ENCODE assay signal across 9 cellular contexts in the genomic region with DNA sequence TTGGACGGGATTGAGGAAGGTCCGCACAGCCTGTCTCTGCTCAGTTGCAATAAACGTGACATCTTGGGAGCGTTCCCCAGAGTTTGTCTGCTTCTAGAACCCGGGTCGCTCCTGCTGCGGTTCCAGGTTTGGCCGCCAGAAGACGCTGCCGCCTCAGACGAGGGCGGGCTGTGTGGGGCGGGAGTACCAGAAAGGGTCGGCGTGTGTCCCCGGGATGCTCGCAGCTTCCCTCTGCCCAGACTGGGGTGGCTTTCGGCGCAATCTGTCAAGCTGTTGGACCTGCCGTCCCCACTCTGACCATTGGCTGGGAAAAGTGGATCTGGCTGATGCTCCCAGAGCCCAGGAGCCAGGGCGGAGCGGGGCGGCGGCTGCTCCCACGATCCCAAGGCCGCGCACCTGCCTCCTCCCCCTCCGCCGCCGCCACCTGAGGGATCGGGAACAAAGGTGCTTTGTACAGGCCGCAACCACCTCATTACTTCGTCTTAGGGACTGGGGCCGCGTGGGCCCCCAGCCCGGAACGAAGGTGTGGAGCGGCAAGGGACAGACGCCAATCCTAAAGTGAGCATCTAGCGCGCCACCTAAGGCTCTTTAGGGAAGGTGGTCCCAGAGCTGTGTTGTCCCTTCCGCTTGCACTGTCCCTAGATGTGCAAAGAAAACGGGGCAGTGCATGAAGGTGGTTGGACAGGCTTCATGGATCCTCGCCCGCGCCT. TPM values are rescaled to one million over a fixed set of nuclear protein-coding genes. Genes with fewer than 3 reads are reported as not detected.
A peak's percentile ranks its signal among the peaks of the same experiment; 100 is the strongest.
DNase-seq lines count a peak whose midpoint lies in the region; ATAC-seq, FAIRE-seq and TF ChIP-seq lines count a peak whose summit lies in the region.
"Had no signal": no experiment of that assay in that cellular context is flagged by ENCODE, and none has a peak within 500 bp of the region (broad histone marks: within the 10 kb centered on the region; RNA-seq: fewer than 3 reads in every experiment).

No MANE protein-coding gene starts in this region.

- H3K36me3 ChIP-seq in astrocyte (ENCODE audit: insufficient read depth, low read length), result peaks cover 4% of the 10 kb centered on the region
- H3K36me3 ChIP-seq in iPS-20b (ENCODE audit: insufficient read depth, low read depth, low read length), result peaks cover 21% of the 10 kb centered on the region; the same call in 1 of the 2 replicates

- peaks cover 9% of the 10 kb centered on the region for H3K36me3 Mint-ChIP-seq in astrocyte (ENCODE audit: low read depth, unreplicated experiment)

- H3K4me1 Mint-ChIP-seq in astrocyte (ENCODE audit: low read depth, unreplicated experiment), result peaks cover 5% of the 10 kb centered on the region

- H3K27ac Mint-ChIP-seq in astrocyte (ENCODE audit: unreplicated experiment), result peak overlapping the region; percentile 81

- no peaks in the 10 kb centered on the region for H3K9me3 Mint-ChIP-seq in astrocyte (ENCODE audit: unreplicated experiment)

- peaks cover 18% of the 10 kb centered on the region for H3K79me2 ChIP-seq in astrocyte (ENCODE audit: insufficient read depth, low read length)

- FAIRE-seq in astrocyte (lab: Jason Lieb, UNC), result no peak

- no peak for TF ChIP-seq POLR2A in GM18505 (IDR thresholded peaks at IDR 0.05; ENCODE audit: borderline replicate concordance, extremely low read depth, insufficient read depth, insufficient read length)

- DNase-seq in COR-L47 (lab: John Stamatoyannopoulos, UW) (peak; percentile 55), SK-MEL-5 (ENCODE audit: low read depth, low spot score) (peak; percentile 67), astrocyte (ENCODE audit: low read depth) (no peak)
- peak; percentile 80 for DNase-seq in stimulated activated CD4-positive, alpha-beta T cell treated with anti-CD3 and anti-CD28 coated beads, Interleukin-1b, Interleukin-23, amount 100 ng/mL, for 48 hours

- peak overlapping the region; percentile 97 for H3K4me2 ChIP-seq in astrocyte (ENCODE audit: low read length)

- H3K27ac ChIP-seq in astrocyte (ENCODE audit: low read depth, low read length) (no peak overlapping the region), iPS-20b (ENCODE audit: low read length) (no peak overlapping the region)

- in situ Hi-C loops in SK-MEL-5 (cut with HindIII; ENCODE audit: low pct_unique_long_range_greater_than_20kb, low sequenced_read_pairs), result no loop called here

- H4K20me1 ChIP-seq in astrocyte (ENCODE audit: insufficient read depth, low read length), result peaks cover 45% of the 10 kb centered on the region

- H3K27me3 ChIP-seq in astrocyte (ENCODE audit: insufficient read depth, low read length), result no peaks in the 10 kb centered on the region
- peaks cover 12% of the 10 kb centered on the region; the same call in 1 of the 2 replicates for H3K27me3 ChIP-seq in iPS-20b (ENCODE audit: insufficient read depth, low read length)

- peak; percentile 48 for TF ChIP-seq CTCF in astrocyte (IDR thresholded peaks at IDR 0.05; ENCODE audit: insufficient read depth, low read depth, low read length)

- H3K4me1 ChIP-seq in astrocyte (ENCODE audit: insufficient read depth, low read length) (peaks cover 23% of the 10 kb centered on the region), iPS-20b (ENCODE audit: insufficient read depth, low read length) (peaks cover 9% of the 10 kb centered on the region; the same call in 1 of the 2 replicates)

- H3K4me3 ChIP-seq in astrocyte (ENCODE audit: insufficient read depth, low read depth, low read length) (peak overlapping the region; percentile 85), iPS-20b (ENCODE audit: low read length) (peak overlapping the region; percentile 87)

- ATAC-seq in HG02678 (IDR thresholded peaks at IDR 0.05; ENCODE audit: unreplicated experiment), result peak; percentile 30
- no peak for ATAC-seq in GM18505 (IDR thresholded peaks at IDR 0.05; ENCODE audit: unreplicated experiment)
- ATAC-seq in HG02763 (IDR thresholded peaks at IDR 0.05; ENCODE audit: unreplicated experiment), result no peak

- H3K9me3 ChIP-seq in astrocyte (ENCODE audit: insufficient read depth, low read depth, low read length) (no peaks in the 10 kb centered on the region), iPS-20b (ENCODE audit: insufficient read depth, low read depth, low read length) (no peaks in the 10 kb centered on the region)

- peak overlapping the region; percentile 84 for H2AFZ ChIP-seq in astrocyte (ENCODE audit: low read depth, low read length)

- H3K4me3 Mint-ChIP-seq in astrocyte (ENCODE audit: unreplicated experiment), result peak overlapping the region; percentile 87

- H3K9ac ChIP-seq in astrocyte (ENCODE audit: low read length) (peak overlapping the region; percentile 89), iPS-20b (ENCODE audit: low read depth, low read length) (peak overlapping the region; percentile 87; the same call in 1 of the 2 replicates)

- no peaks in the 10 kb centered on the region for H3K27me3 Mint-ChIP-seq in astrocyte (ENCODE audit: low read depth, unreplicated experiment)

RNA-seq across cellular contexts. Expression of gene EFNA4, which starts 0.7 kb away (rescaled TPM):
- total RNA-seq in SK-MEL-5 (2014; rRNA removed; shearing (Covaris generic)), result 12.7 and 13.9 TPM in 2 replicates
- polyA plus RNA-seq in SK-MEL-5 (2015; cell fraction: cytosol; rRNA removed), result 9.2 and 9.3 TPM in 2 replicates
- 5.1 and 12.7 TPM in 2 replicates for polyA plus RNA-seq in SK-MEL-5 (2015; cell fraction: nucleus; rRNA removed)
- 11.8 TPM in 2 replicates for total RNA-seq in astrocyte

RNA-seq across cellular contexts. Expression of gene ADAM15, which starts 11.7 kb away (rescaled TPM):
- 62.0 and 67.1 TPM in 2 replicates for total RNA-seq in SK-MEL-5 (2014; rRNA removed; shearing (Covaris generic))
- polyA plus RNA-seq in SK-MEL-5 (2015; cell fraction: cytosol; rRNA removed), result 190 and 220 TPM in 2 replicates
- polyA plus RNA-seq in SK-MEL-5 (2015; cell fraction: nucleus; rRNA removed), result 156 and 168 TPM in 2 replicates
- total RNA-seq in astrocyte, result 66.8 and 68.3 TPM in 2 replicates

RNA-seq across cellular contexts. Expression of gene EFNA3, which starts 15.8 kb away (rescaled TPM):
- total RNA-seq in SK-MEL-5 (2014; rRNA removed; shearing (Covaris generic)), result 6.6 and 8.2 TPM in 2 replicates
- polyA plus RNA-seq in SK-MEL-5 (2015; cell fraction: cytosol; rRNA removed), result 6.1 and 10.2 TPM in 2 replicates
- polyA plus RNA-seq in SK-MEL-5 (2015; cell fraction: nucleus; rRNA removed), result 9.8 and 17.4 TPM in 2 replicates
- 2.9 and 3.4 TPM in 2 replicates for total RNA-seq in astrocyte

RNA-seq across cellular contexts. Expression of gene DCST1, which starts 29.2 kb away (rescaled TPM):
- total RNA-seq in SK-MEL-5 (2014; rRNA removed; shearing (Covaris generic)), result not detected in 2 replicates
- polyA plus RNA-seq in SK-MEL-5 (2015; cell fraction: cytosol; rRNA removed), result 0.11 TPM in 1 of 2 replicates, not detected in the other
- 0.12 TPM in 1 of 2 replicates, not detected in the other for polyA plus RNA-seq in SK-MEL-5 (2015; cell fraction: nucleus; rRNA removed)
- not detected in 2 replicates for total RNA-seq in astrocyte
- total RNA-seq: RPMI7951 had no signal

RNA-seq across cellular contexts. Expression of gene DCST2, which starts 29.3 kb away (rescaled TPM):
- total RNA-seq in SK-MEL-5 (2014; rRNA removed; shearing (Covaris generic)), result 0.18 TPM in 1 of 2 replicates, not detected in the other
- 0.06 and 0.23 TPM in 2 replicates for polyA plus RNA-seq in SK-MEL-5 (2015; cell fraction: cytosol; rRNA removed)
- 7.1 and 10.0 TPM in 2 replicates for polyA plus RNA-seq in SK-MEL-5 (2015; cell fraction: nucleus; rRNA removed)
- 0.34 and 0.36 TPM in 2 replicates for total RNA-seq in astrocyte
- total RNA-seq: RPMI7951 had no signal
